Comparison of ENCODE assay signal across 2 cellular contexts in the genomic region with DNA sequence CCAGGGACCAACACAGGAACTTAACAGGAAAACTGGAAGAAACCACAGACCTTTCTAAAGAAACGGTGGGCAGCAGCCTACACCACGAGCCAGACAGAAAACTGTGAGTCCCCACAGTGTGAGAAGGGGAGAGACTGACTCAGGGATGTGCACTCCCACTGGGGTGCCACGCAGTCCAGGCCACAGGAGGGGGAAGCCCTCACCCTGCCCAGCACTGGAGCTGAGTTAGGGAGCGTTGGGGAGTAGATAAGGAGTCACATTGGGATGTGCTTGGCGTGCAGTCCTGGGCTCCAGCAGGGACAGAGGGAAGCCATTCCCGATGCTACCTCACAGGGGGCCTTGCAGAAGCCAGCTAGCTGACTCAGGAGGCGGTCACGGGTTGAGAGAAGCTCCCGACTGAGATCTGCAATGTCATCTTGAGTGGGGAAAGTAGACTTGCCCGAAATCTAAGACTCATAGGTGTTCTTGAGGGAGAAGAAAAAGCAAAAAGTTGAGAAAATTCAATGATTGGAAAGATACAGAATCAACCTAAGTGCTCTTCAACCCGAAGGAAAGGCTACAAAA.
TF ChIP-seq lines count a peak whose summit lies in the region.

No MANE protein-coding gene starts in this region.

TF ChIP-seq in HepG2, 621 proteins besides CTCF, POLR2A, EP300 and RAD21:
- TF ChIP-seq AGO2 (optimal IDR thresholded peaks at IDR 0.05; ENCODE audit: low read depth, low read length) = no peak
- TF ChIP-seq HNRNPK (IDR thresholded peaks at IDR 0.05; ENCODE audit: low read depth, low read length, poor library complexity, severe bottlenecking) = no peak
- TF ChIP-seq, protein P1, sequence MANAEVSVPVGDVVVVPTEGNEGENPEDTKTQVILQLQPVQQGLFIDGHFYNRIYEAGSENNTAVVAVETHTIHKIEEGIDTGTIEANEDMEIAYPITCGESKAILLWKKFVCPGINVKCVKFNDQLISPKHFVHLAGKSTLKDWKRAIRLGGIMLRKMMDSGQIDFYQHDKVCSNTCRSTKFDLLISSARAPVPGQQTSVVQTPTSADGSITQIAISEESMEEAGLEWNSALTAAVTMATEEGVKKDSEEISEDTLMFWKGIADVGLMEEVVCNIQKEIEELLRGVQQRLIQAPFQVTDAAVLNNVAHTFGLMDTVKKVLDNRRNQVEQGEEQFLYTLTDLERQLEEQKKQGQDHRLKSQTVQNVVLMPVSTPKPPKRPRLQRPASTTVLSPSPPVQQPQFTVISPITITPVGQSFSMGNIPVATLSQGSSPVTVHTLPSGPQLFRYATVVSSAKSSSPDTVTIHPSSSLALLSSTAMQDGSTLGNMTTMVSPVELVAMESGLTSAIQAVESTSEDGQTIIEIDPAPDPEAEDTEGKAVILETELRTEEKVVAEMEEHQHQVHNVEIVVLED (CRISPR knock-in tag; IDR thresholded peaks at IDR 0.05; ENCODE audit: borderline replicate concordance) = no peak
- TF ChIP-seq NBN (conservative IDR thresholded peaks at IDR 0.05) = no peak
- TF ChIP-seq RARA (CRISPR knock-in tag; IDR thresholded peaks at IDR 0.05) = no peak

TF ChIP-seq in HEK293T, 16 proteins besides CTCF, POLR2A, EP300 and RAD21:
- TF ChIP-seq CTBP1 (IDR thresholded peaks at IDR 0.05; ENCODE audit: borderline replicate concordance) = no peak
